1 cellular context compared by ENCODE assay signal in genomic region chr1:37676281-37677243, GRCh38.
TF ChIP-seq lines count a peak whose summit lies in the region.

No MANE protein-coding gene starts in this region.

TF ChIP-seq in GM12878, 131 proteins besides CTCF, POLR2A, EP300 and RAD21 (continues in another document):
- TF ChIP-seq, protein P1, sequence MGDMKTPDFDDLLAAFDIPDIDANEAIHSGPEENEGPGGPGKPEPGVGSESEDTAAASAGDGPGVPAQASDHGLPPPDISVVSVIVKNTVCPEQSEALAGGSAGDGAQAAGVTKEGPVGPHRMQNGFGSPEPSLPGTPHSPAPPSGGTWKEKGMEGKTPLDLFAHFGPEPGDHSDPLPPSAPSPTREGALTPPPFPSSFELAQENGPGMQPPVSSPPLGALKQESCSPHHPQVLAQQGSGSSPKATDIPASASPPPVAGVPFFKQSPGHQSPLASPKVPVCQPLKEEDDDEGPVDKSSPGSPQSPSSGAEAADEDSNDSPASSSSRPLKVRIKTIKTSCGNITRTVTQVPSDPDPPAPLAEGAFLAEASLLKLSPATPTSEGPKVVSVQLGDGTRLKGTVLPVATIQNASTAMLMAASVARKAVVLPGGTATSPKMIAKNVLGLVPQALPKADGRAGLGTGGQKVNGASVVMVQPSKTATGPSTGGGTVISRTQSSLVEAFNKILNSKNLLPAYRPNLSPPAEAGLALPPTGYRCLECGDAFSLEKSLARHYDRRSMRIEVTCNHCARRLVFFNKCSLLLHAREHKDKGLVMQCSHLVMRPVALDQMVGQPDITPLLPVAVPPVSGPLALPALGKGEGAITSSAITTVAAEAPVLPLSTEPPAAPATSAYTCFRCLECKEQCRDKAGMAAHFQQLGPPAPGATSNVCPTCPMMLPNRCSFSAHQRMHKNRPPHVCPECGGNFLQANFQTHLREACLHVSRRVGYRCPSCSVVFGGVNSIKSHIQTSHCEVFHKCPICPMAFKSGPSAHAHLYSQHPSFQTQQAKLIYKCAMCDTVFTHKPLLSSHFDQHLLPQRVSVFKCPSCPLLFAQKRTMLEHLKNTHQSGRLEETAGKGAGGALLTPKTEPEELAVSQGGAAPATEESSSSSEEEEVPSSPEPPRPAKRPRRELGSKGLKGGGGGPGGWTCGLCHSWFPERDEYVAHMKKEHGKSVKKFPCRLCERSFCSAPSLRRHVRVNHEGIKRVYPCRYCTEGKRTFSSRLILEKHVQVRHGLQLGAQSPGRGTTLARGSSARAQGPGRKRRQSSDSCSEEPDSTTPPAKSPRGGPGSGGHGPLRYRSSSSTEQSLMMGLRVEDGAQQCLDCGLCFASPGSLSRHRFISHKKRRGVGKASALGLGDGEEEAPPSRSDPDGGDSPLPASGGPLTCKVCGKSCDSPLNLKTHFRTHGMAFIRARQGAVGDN (IDR thresholded peaks at IDR 0.05) = 0 out of 2 replicates have a peak, but pooled peaks have one; percentile 63
- no peak for TF ChIP-seq SMAD5 (IDR thresholded peaks at IDR 0.05; ENCODE audit: low read depth)
- no peak for TF ChIP-seq HCFC1 (IDR thresholded peaks at IDR 0.05; ENCODE audit: low read length)
- peak; percentile 45; the same call in 1 of the 2 replicates for TF ChIP-seq EED (IDR thresholded peaks at IDR 0.05; ENCODE audit: low read depth)
- no peak for TF ChIP-seq SMARCA5 (IDR thresholded peaks at IDR 0.05)
- TF ChIP-seq NBN (IDR thresholded peaks at IDR 0.05) = peak; percentile 37; the same call in 1 of the 2 replicates
- TF ChIP-seq PAX5 (IDR thresholded peaks at IDR 0.05; ENCODE audit: borderline replicate concordance, low read depth, low read length) = no peak
- TF ChIP-seq NKRF (conservative IDR thresholded peaks at IDR 0.05) = no peak
- no peak for TF ChIP-seq CHD1 (IDR thresholded peaks at IDR 0.05; ENCODE audit: low read depth, low read length)
- TF ChIP-seq GATAD2B (conservative IDR thresholded peaks at IDR 0.05; ENCODE audit: low read depth) = no peak
- no peak for TF ChIP-seq YBX1 (IDR thresholded peaks at IDR 0.05)
- no peak for TF ChIP-seq TARDBP (IDR thresholded peaks at IDR 0.05; ENCODE audit: borderline replicate concordance)
- TF ChIP-seq POU2F2 (IDR thresholded peaks at IDR 0.05; ENCODE audit: borderline replicate concordance, low read depth, low read length) = no peak
- no peak for TF ChIP-seq HDAC2 (IDR thresholded peaks at IDR 0.05)
- TF ChIP-seq SMAD1 (IDR thresholded peaks at IDR 0.05; ENCODE audit: low read depth, partially characterized antibody) = no peak
- peak; percentile 58; the same call in 1 of the 2 replicates for TF ChIP-seq IKZF1 (conservative IDR thresholded peaks at IDR 0.05)
- no peak for TF ChIP-seq E4F1 (IDR thresholded peaks at IDR 0.05; ENCODE audit: borderline replicate concordance, partially characterized antibody)
- TF ChIP-seq CBX5 (IDR thresholded peaks at IDR 0.05; ENCODE audit: low read depth) = no peak
- TF ChIP-seq, protein P2, sequence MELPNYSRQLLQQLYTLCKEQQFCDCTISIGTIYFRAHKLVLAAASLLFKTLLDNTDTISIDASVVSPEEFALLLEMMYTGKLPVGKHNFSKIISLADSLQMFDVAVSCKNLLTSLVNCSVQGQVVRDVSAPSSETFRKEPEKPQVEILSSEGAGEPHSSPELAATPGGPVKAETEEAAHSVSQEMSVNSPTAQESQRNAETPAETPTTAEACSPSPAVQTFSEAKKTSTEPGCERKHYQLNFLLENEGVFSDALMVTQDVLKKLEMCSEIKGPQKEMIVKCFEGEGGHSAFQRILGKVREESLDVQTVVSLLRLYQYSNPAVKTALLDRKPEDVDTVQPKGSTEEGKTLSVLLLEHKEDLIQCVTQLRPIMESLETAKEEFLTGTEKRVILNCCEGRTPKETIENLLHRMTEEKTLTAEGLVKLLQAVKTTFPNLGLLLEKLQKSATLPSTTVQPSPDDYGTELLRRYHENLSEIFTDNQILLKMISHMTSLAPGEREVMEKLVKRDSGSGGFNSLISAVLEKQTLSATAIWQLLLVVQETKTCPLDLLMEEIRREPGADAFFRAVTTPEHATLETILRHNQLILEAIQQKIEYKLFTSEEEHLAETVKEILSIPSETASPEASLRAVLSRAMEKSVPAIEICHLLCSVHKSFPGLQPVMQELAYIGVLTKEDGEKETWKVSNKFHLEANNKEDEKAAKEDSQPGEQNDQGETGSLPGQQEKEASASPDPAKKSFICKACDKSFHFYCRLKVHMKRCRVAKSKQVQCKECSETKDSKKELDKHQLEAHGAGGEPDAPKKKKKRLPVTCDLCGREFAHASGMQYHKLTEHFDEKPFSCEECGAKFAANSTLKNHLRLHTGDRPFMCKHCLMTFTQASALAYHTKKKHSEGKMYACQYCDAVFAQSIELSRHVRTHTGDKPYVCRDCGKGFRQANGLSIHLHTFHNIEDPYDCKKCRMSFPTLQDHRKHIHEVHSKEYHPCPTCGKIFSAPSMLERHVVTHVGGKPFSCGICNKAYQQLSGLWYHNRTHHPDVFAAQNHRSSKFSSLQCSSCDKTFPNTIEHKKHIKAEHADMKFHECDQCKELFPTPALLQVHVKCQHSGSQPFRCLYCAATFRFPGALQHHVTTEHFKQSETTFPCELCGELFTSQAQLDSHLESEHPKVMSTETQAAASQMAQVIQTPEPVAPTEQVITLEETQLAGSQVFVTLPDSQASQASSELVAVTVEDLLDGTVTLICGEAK (IDR thresholded peaks at IDR 0.05; ENCODE audit: borderline replicate concordance) = no peak
- 0 out of 4 replicates have a peak, but pooled peaks of 1 of the 2 experiments have one; percentile 14 for TF ChIP-seq ETV6 (conservative IDR thresholded peaks at IDR 0.05 in 1 of 2, IDR thresholded peaks at IDR 0.05 in 1 of 2; ENCODE audit: borderline replicate concordance in 1 of 2, low read depth in 1 of 2)
- no peak for TF ChIP-seq PRDM15 (CRISPR knock-in tag; IDR thresholded peaks at IDR 0.05)
- no peak for TF ChIP-seq KAT2A (conservative IDR thresholded peaks at IDR 0.05; ENCODE audit: control insufficient read depth, low read depth, low read length)
- peak; percentile 51 for TF ChIP-seq MEF2B (IDR thresholded peaks at IDR 0.05; ENCODE audit: partially characterized antibody, poor library complexity, severe bottlenecking)
- peak; percentile 79 for TF ChIP-seq ATF7 (IDR thresholded peaks at IDR 0.05; ENCODE audit: low read depth)
- no peak for TF ChIP-seq RELA (IDR thresholded peaks at IDR 0.05; ENCODE audit: borderline replicate concordance, partially characterized antibody)
- TF ChIP-seq HSF1 (IDR thresholded peaks at IDR 0.05; ENCODE audit: low read depth, low read length) = no peak
- no peak for TF ChIP-seq HDGF (IDR thresholded peaks at IDR 0.05)
- peak; percentile 68 for TF ChIP-seq MEF2A (IDR thresholded peaks at IDR 0.05; ENCODE audit: insufficient read depth, low read depth, low read length)
- peak; percentile 18; the same call in 1 of the 2 replicates for TF ChIP-seq SMC3 (IDR thresholded peaks at IDR 0.05; ENCODE audit: borderline replicate concordance, low read length)
- no peak for TF ChIP-seq SKIL (IDR thresholded peaks at IDR 0.05; ENCODE audit: low read depth, poor library complexity, severe bottlenecking)
- no peak for TF ChIP-seq FOXK2 (IDR thresholded peaks at IDR 0.05)
- no peak for TF ChIP-seq STAT3 (IDR thresholded peaks at IDR 0.05; ENCODE audit: low read depth, low read length)
- TF ChIP-seq TCF7 (IDR thresholded peaks at IDR 0.05; ENCODE audit: borderline replicate concordance) = no peak; the same call in 1 of the 2 replicates
